Comparison of ENCODE assay signal across 12 cellular contexts in genomic region chr17:40534431-40535189, GRCh38. TPM values are rescaled to one million over a fixed set of nuclear protein-coding genes. Genes with fewer than 3 reads are reported as not detected.
DNase-seq lines count a peak whose midpoint lies in the region; ATAC-seq and TF ChIP-seq lines count a peak whose summit lies in the region.
"Had no signal": no experiment of that assay in that cellular context is flagged by ENCODE, and none has a peak within 500 bp of the region (broad histone marks: within the 10 kb centered on the region; RNA-seq: fewer than 3 reads in every experiment).

No MANE protein-coding gene starts in this region.

- H4K20me1 ChIP-seq in smooth muscle cell (ENCODE audit: low read depth), result no peaks in the 10 kb centered on the region

- CTCF ChIA-PET in activated CD4-positive, alpha-beta T cell treated with anti-CD3 and anti-CD28 coated beads, Interleukin-2, amount 10 ng/mL, durations not matched to agents 7 days and 5 days (lab: Charles Lee), result interaction anchor here (0.8 to 21.2 kb wide), 18 partner anchors 9 to 780 kb away, joined by 3 to 317 read pairs (median 6); partner anchors contain the start of genes GJD3 and TOP2A

- no peaks in the 10 kb centered on the region for H3K4me1 ChIP-seq in smooth muscle cell (ENCODE audit: low read depth)

- no peaks in the 10 kb centered on the region for H3K79me2 ChIP-seq in smooth muscle cell (ENCODE audit: low read depth)

- no peak overlapping the region for H2AFZ ChIP-seq in smooth muscle cell (ENCODE audit: low read depth)

- no peak for ATAC-seq in T-helper 17 cell
- ATAC-seq in GM21529 (IDR thresholded peaks at IDR 0.05; ENCODE audit: unreplicated experiment), result no peak
- no peak for ATAC-seq in GM18502 (IDR thresholded peaks at IDR 0.05; ENCODE audit: poor library complexity, unreplicated experiment)

- no peak overlapping the region for H3K9ac ChIP-seq in smooth muscle cell (ENCODE audit: low read depth)

- WGBS in smooth muscle cell (ENCODE audit: low lambda C conversion rate), result 83% methylated on average over 11 of the region's 11 CpGs

- DNase-seq in activated CD4-positive, alpha-beta T cell treated with anti-CD3 and anti-CD28 coated beads, Interleukin-2, amount 10 ng/mL, durations not matched to agents 7 days and 5 days, result no peak
- DNase-seq in activated CD4-positive, alpha-beta T cell treated with anti-CD3 and anti-CD28 coated beads for 48 hours, result no peak
- DNase-seq in T-helper 17 cell (no peak), fibroblast of the aortic adventitia (ENCODE audit: low read depth) (peak; percentile 49), smooth muscle cell (lab: John Stamatoyannopoulos, UW; ENCODE audit: unreplicated experiment) (no peak), NCI-H2107 (lab: John Stamatoyannopoulos, UW) (no peak)
- DNase-seq: KBM-7, SJCRH30 had no signal

- H3K4me2 ChIP-seq in smooth muscle cell, result no peak overlapping the region

- H3K36me3 Mint-ChIP-seq in activated CD4-positive, alpha-beta T cell treated with anti-CD3 and anti-CD28 coated beads, Interleukin-2, amount 10 ng/mL, durations not matched to agents 7 days and 5 days (ENCODE audit: low read depth), result peaks cover 6% of the 10 kb centered on the region
- H3K36me3 Mint-ChIP-seq in T-helper 17 cell (ENCODE audit: low read depth), result peaks cover 2% of the 10 kb centered on the region

- H3K27me3 Mint-ChIP-seq in activated CD4-positive, alpha-beta T cell treated with anti-CD3 and anti-CD28 coated beads, Interleukin-2, amount 10 ng/mL, durations not matched to agents 7 days and 5 days, result peaks cover 2% of the 10 kb centered on the region
- H3K27me3 Mint-ChIP-seq in T-helper 17 cell, result no peaks in the 10 kb centered on the region

- H3K36me3 ChIP-seq in smooth muscle cell (ENCODE audit: low read depth), result no peaks in the 10 kb centered on the region
- H3K36me3 ChIP-seq: SJCRH30 had no signal

- TF ChIP-seq CTCF in fibroblast of the aortic adventitia (IDR thresholded peaks at IDR 0.05; ENCODE audit: insufficient read depth, low read length), result peak; percentile 9
- no peak for TF ChIP-seq CTCF in smooth muscle cell (IDR thresholded peaks at IDR 0.05; ENCODE audit: borderline replicate concordance, insufficient read depth, poor library complexity, severe bottlenecking)

- H3K4me1 Mint-ChIP-seq in activated CD4-positive, alpha-beta T cell treated with anti-CD3 and anti-CD28 coated beads, Interleukin-2, amount 10 ng/mL, durations not matched to agents 7 days and 5 days, result peaks cover 96% of the 10 kb centered on the region
- peaks cover 67% of the 10 kb centered on the region for H3K4me1 Mint-ChIP-seq in T-helper 17 cell

- no peaks in the 10 kb centered on the region for H3K27me3 ChIP-seq in smooth muscle cell (ENCODE audit: low read depth)
- H3K27me3 ChIP-seq: SJCRH30 had no signal

- H3K27ac ChIP-seq in smooth muscle cell (ENCODE audit: low read depth), result peak overlapping the region; percentile 39
- H3K27ac ChIP-seq: SJCRH30 had no signal

- no peak overlapping the region for H3K4me3 Mint-ChIP-seq in activated CD4-positive, alpha-beta T cell treated with anti-CD3 and anti-CD28 coated beads, Interleukin-2, amount 10 ng/mL, durations not matched to agents 7 days and 5 days
- H3K4me3 Mint-ChIP-seq in T-helper 17 cell, result no peak overlapping the region

- POLR2A ChIA-PET in activated CD4-positive, alpha-beta T cell treated with anti-CD3 and anti-CD28 coated beads, Interleukin-2, amount 10 ng/mL, durations not matched to agents 7 days and 5 days (lab: Charles Lee), result interaction anchor here (0.8 to 2.2 kb wide), 2 partner anchors 17 to 59 kb away, joined by 3 to 5 read pairs; no protein-coding TSS in a partner anchor

- H3K9me3 ChIP-seq in T-helper 17 cell (ENCODE audit: control insufficient read depth, low read length, poor library complexity, severe bottlenecking) (no peaks in the 10 kb centered on the region), smooth muscle cell (replicated peaks; ENCODE audit: low read depth) (no peaks in the 10 kb centered on the region)
- H3K9me3 ChIP-seq: SJCRH30 had no signal

- H3K4me3 ChIP-seq in fibroblast of the aortic adventitia (ENCODE audit: low read depth, low read length) (no peak overlapping the region), smooth muscle cell (no peak overlapping the region)
- H3K4me3 ChIP-seq: SJCRH30 had no signal

- peak overlapping the region; percentile 90 for H3K27ac Mint-ChIP-seq in activated CD4-positive, alpha-beta T cell treated with anti-CD3 and anti-CD28 coated beads, Interleukin-2, amount 10 ng/mL, durations not matched to agents 7 days and 5 days
- H3K27ac Mint-ChIP-seq in T-helper 17 cell, result peak overlapping the region; percentile 98

- H3F3A ChIP-seq in smooth muscle cell (ENCODE audit: low read depth), result peaks cover 6% of the 10 kb centered on the region

- H3K9me3 Mint-ChIP-seq in activated CD4-positive, alpha-beta T cell treated with anti-CD3 and anti-CD28 coated beads, Interleukin-2, amount 10 ng/mL, durations not matched to agents 7 days and 5 days, result no peaks in the 10 kb centered on the region

RNA-seq across cellular contexts. Expression of gene CCR7, which starts 30.7 kb away (rescaled TPM):
- total RNA-seq in activated CD4-positive, alpha-beta T cell treated with anti-CD3 and anti-CD28 coated beads, Interleukin-2, amount 10 ng/mL, durations not matched to agents 7 days and 5 days, result 100 to 1,000 TPM; 281 to 323 TPM
- total RNA-seq in T-helper 17 cell (100 to 1,000 TPM; 165 to 182 TPM), fibroblast of the aortic adventitia (ENCODE audit: low replicate concordance) (not detected in 2 replicates), smooth muscle cell (not detected in 2 replicates)
- not detected in 2 replicates for polyA plus RNA-seq in smooth muscle cell
- total RNA-seq: progenitor cell of endocrine pancreas, SJCRH30 had no signal

RNA-seq across cellular contexts. Expression of gene TNS4, which starts 33.2 kb away (rescaled TPM):
- 1 to 10 TPM; 3.5 to 3.7 TPM for total RNA-seq in activated CD4-positive, alpha-beta T cell treated with anti-CD3 and anti-CD28 coated beads, Interleukin-2, amount 10 ng/mL, durations not matched to agents 7 days and 5 days
- total RNA-seq in T-helper 17 cell (1 to 10 TPM in 1 of 2 donors, under 1 TPM in 1; 0.77 to 1.7 TPM), fibroblast of the aortic adventitia (ENCODE audit: low replicate concordance) (not detected in 2 replicates), smooth muscle cell (0.63 and 1.2 TPM in 2 replicates)
- 0.13 and 3.3 TPM in 2 replicates for polyA plus RNA-seq in smooth muscle cell
- total RNA-seq: dermis microvascular lymphatic vessel endothelial cell, progenitor cell of endocrine pancreas, SJCRH30 had no signal

Comparison
In these comparisons a context has a peak if more than half of its experiments do, and no peak if none do; other contexts are left out.
1. RNA of gene CCR7, which starts 30.7 kb away (total RNA-seq): 281 to 323 TPM in activated CD4-positive, alpha-beta T cell treated with anti-CD3 and anti-CD28 coated beads, Interleukin-2, amount 10 ng/mL, durations not matched to agents 7 days and 5 days and 165 to 182 TPM in T-helper 17 cell; not detected in fibroblast of the aortic adventitia and not detected in smooth muscle cell; every median in the first group is over 100 times any median in the second.